14 cellular contexts compared by ENCODE assay signal in the genomic region with DNA sequence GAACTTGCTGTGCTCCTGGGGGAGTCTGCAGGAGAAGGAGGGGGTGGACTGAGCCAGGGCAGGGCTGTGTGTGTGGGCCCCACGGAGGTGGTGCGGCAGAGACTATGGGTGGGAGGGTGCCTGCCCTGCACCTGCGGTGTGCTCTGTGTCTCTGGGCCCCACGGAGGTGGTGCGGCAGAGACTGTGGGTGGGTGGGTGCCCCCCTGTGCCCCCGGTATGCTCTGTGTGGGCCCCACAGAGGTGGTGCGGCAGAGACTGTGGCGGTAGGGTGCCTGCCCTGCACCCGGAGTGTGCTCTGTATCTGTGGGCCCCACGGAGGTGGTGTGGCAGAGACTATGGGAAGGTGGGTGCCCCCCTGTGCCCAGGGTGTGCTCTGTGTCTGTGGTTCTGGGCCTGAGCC.
DNase-seq lines count a peak whose midpoint lies in the region; ATAC-seq and TF ChIP-seq lines count a peak whose summit lies in the region.
"Had no signal": no experiment of that assay in that cellular context is flagged by ENCODE, and none has a peak within 500 bp of the region (broad histone marks: within the 10 kb centered on the region; RNA-seq: fewer than 3 reads in every experiment).

No MANE protein-coding gene starts in this region.

- peak overlapping the region; percentile 62 for H3K27ac ChIP-seq in CD4-positive, alpha-beta T cell (ENCODE audit: low read depth, low read length)
- H3K27ac ChIP-seq in breast epithelium: peak overlapping the region; percentile 33 to 48
- H3K27ac ChIP-seq: epithelial cell of prostate had no signal

- H3K9me3 Mint-ChIP-seq in CD4-positive, alpha-beta T cell: peaks cover 3% of the 10 kb centered on the region
- peaks cover 3 to 13% (median 4%) of the 10 kb centered on the region in 3 donors for H3K9me3 Mint-ChIP-seq in T-cell
- H3K9me3 Mint-ChIP-seq in natural killer cell treated with Interleukin-12 subunit alpha and Interleukin-12 subunit beta and Interleukin-15 and Interleukin-18, amount 100 ng/mL, for 72 hours: peaks cover 14% of the 10 kb centered on the region

- H3K9me3 ChIP-seq in CD4-positive, alpha-beta T cell (ENCODE audit: control insufficient read depth, low read length): peaks cover 3% of the 10 kb centered on the region
- H3K9me3 ChIP-seq in breast epithelium: peaks cover 0 to 4% of the 10 kb centered on the region in 2 donors

- ATAC-seq in CD4-positive, alpha-beta T cell (ENCODE audit: poor library complexity): peak; percentile 52
- peak; percentile 53 to 74 (median 64) for ATAC-seq in T-cell (replicated peaks in 1 of 4)
- peak in 1 of 2 donors; percentile 45 for ATAC-seq in natural killer cell treated with Interleukin-12 subunit alpha and Interleukin-12 subunit beta and Interleukin-15 and Interleukin-18, amount 100 ng/mL, for 72 hours

- H3K36me3 Mint-ChIP-seq in CD4-positive, alpha-beta T cell (ENCODE audit: low read depth): peaks cover 84% of the 10 kb centered on the region
- H3K36me3 Mint-ChIP-seq in T-cell: peaks cover 68% of the 10 kb centered on the region
- peaks cover 47% of the 10 kb centered on the region for H3K36me3 Mint-ChIP-seq in natural killer cell treated with Interleukin-12 subunit alpha and Interleukin-12 subunit beta and Interleukin-15 and Interleukin-18, amount 100 ng/mL, for 72 hours

- H3K4me1 ChIP-seq in breast epithelium: no peaks in the 10 kb centered on the region

- no peaks in the 10 kb centered on the region for H3K27me3 ChIP-seq in CD4-positive, alpha-beta T cell (ENCODE audit: control insufficient read depth, insufficient read depth, low read length)
- H3K27me3 ChIP-seq in breast epithelium: no peaks in the 10 kb centered on the region

- no peak overlapping the region for H3K4me3 ChIP-seq in breast epithelium

- H3K27ac Mint-ChIP-seq in CD4-positive, alpha-beta T cell: peak overlapping the region; percentile 93
- peak overlapping the region; percentile 90 to 96 for H3K27ac Mint-ChIP-seq in T-cell
- H3K27ac Mint-ChIP-seq in natural killer cell treated with Interleukin-12 subunit alpha and Interleukin-12 subunit beta and Interleukin-15 and Interleukin-18, amount 100 ng/mL, for 72 hours: peak overlapping the region; percentile 80 to 95

- no peak for TF ChIP-seq CTCF in CD4-positive, alpha-beta T cell (IDR thresholded peaks at IDR 0.05)
- TF ChIP-seq CTCF in breast epithelium (IDR thresholded peaks at IDR 0.05): no peak

- no peak for TF ChIP-seq POLR2A in breast epithelium (IDR thresholded peaks at IDR 0.05)

- intact Hi-C loops in CD4-positive, alpha-beta T cell (cut with DNase I, micrococcal nuclease): no loop called here
- intact Hi-C loops in breast epithelium (cut with DNase I; ENCODE audit: low total_unique reads): no loop called here

- H3K4me1 Mint-ChIP-seq in CD4-positive, alpha-beta T cell (ENCODE audit: low read depth): peaks cover 57% of the 10 kb centered on the region
- peaks cover 58 to 60% (median 58%) of the 10 kb centered on the region in 3 donors for H3K4me1 Mint-ChIP-seq in T-cell
- H3K4me1 Mint-ChIP-seq in natural killer cell treated with Interleukin-12 subunit alpha and Interleukin-12 subunit beta and Interleukin-15 and Interleukin-18, amount 100 ng/mL, for 72 hours (ENCODE audit: low read depth in 2 of 2): peaks cover 37 to 45% of the 10 kb centered on the region in 2 donors

- H3K27me3 Mint-ChIP-seq in CD4-positive, alpha-beta T cell: no peaks in the 10 kb centered on the region
- H3K27me3 Mint-ChIP-seq in T-cell: no peaks in the 10 kb centered on the region
- H3K27me3 Mint-ChIP-seq in natural killer cell treated with Interleukin-12 subunit alpha and Interleukin-12 subunit beta and Interleukin-15 and Interleukin-18, amount 100 ng/mL, for 72 hours: no peaks in the 10 kb centered on the region

- POLR2A ChIA-PET in CD4-positive, alpha-beta T cell (lab: Charles Lee): no interaction called here
- POLR2A ChIA-PET in T-cell (lab: Charles Lee): no interaction called here

- DNase-seq in CD4-positive, alpha-beta T cell: peak in 5 of 10 experiments; percentile 15 to 46 (median 31)
- DNase-seq in T-cell (peak in 8 of 34 experiments; percentile 9 to 39 (median 20)), breast epithelium (ENCODE audit: low spot score in 2 of 2) (no peak), NCI-H1092 treated with DMSO at 0.1 percent for 48 hours (lab: John Stamatoyannopoulos, UW) (no peak), putamen (ENCODE audit: low spot score) (no peak), ecto neural progenitor cell (ENCODE audit: low spot score) (no peak), NCI-H226 (no peak)
- DNase-seq in natural killer cell treated with Interleukin-12 subunit alpha and Interleukin-12 subunit beta and Interleukin-15 and Interleukin-18, amount 100 ng/mL, for 72 hours (ENCODE audit: low spot score): no peak
- DNase-seq: AML-193; HFFc6; NCI-H1694 treated with DMSO at 0.1 percent for 48 hours; NK-92 treated with Interleukin-12 subunit alpha and Interleukin-12 subunit beta, amount 100 ng/mL, for 24 hours; SW 1271 had no signal

- H3K36me3 ChIP-seq in breast epithelium: no peaks in the 10 kb centered on the region

- peak overlapping the region; percentile 35 for H3K4me3 Mint-ChIP-seq in CD4-positive, alpha-beta T cell
- peak overlapping the region; percentile 44 to 72 (median 56) for H3K4me3 Mint-ChIP-seq in T-cell
- H3K4me3 Mint-ChIP-seq in natural killer cell treated with Interleukin-12 subunit alpha and Interleukin-12 subunit beta and Interleukin-15 and Interleukin-18, amount 100 ng/mL, for 72 hours: peak overlapping the region; percentile 22
- H3K4me3 Mint-ChIP-seq: HFFc6 had no signal

- CTCF ChIA-PET in CD4-positive, alpha-beta T cell (lab: Charles Lee): no interaction called here
- CTCF ChIA-PET in T-cell (lab: Charles Lee): no interaction called here
